In genomic region chr7:65955718-65956117, GRCh38 we compare ENCODE assay signal across 20 cellular contexts. TPM values are rescaled to one million over a fixed set of nuclear protein-coding genes. Genes with fewer than 3 reads are reported as not detected.
DNase-seq lines count a peak whose midpoint lies in the region; ATAC-seq, FAIRE-seq and TF ChIP-seq lines count a peak whose summit lies in the region.
"Had no signal": no experiment of that assay in that cellular context is flagged by ENCODE, and none has a peak within 500 bp of the region (broad histone marks: within the 10 kb centered on the region; RNA-seq: fewer than 3 reads in every experiment).

No MANE protein-coding gene starts in this region.

- 0 out of 2 replicates have a peak, but pooled peaks cover 2% of the 10 kb centered on the region for H4K20me1 ChIP-seq in HepG2 (ENCODE audit: insufficient read depth, low read length)

- whole genome bisulfite sequencing in HepG2 (ENCODE audit: low lambda C conversion rate) = 80% methylated on average over 4 of the region's 4 CpGs

- CTCF ChIA-PET in HepG2 (lab: Yijun Ruan, JAX; ENCODE audit: low intra/inter-chr PET ratio, low total read pairs) = no interaction called here

- POLR2A ChIA-PET in HepG2 (lab: Yijun Ruan, JAX) = no interaction called here

- no peaks in the 10 kb centered on the region for H3K9me3 Mint-ChIP-seq in activated T-cell treated with anti-CD3 and anti-CD28 coated beads, Interleukin-2, amount 50 U/mL, for 72 hours
- H3K9me3 Mint-ChIP-seq in activated T-cell treated with anti-CD3 and anti-CD28 coated beads, Interleukin-2, amount 50 U/mL, for 24 hours = no peaks in the 10 kb centered on the region
- H3K9me3 Mint-ChIP-seq: CD4-positive, alpha-beta memory T cell; GM23338 had no signal

- peak overlapping the region; percentile 3 for H3K27ac Mint-ChIP-seq in activated T-cell treated with anti-CD3 and anti-CD28 coated beads, Interleukin-2, amount 50 U/mL, for 72 hours
- no peak overlapping the region for H3K27ac Mint-ChIP-seq in activated T-cell treated with anti-CD3 and anti-CD28 coated beads, Interleukin-2, amount 50 U/mL, for 24 hours
- H3K27ac Mint-ChIP-seq: B cell, GM23338 had no signal

- in situ Hi-C loops in HepG2 (cut with HindIII; ENCODE audit: extremely low pct_ligation_motif_present, low pct_unique_long_range_greater_than_20kb) = no loop called here

- no peak overlapping the region for H2AFZ ChIP-seq in HepG2 (ENCODE audit: low read length)
- H2AFZ ChIP-seq: GM23338 had no signal

- H3K4me3 Mint-ChIP-seq in activated T-cell treated with anti-CD3 and anti-CD28 coated beads, Interleukin-2, amount 50 U/mL, for 72 hours = no peak overlapping the region
- no peak overlapping the region for H3K4me3 Mint-ChIP-seq in activated T-cell treated with anti-CD3 and anti-CD28 coated beads, Interleukin-2, amount 50 U/mL, for 24 hours
- H3K4me3 Mint-ChIP-seq: B cell; CD4-positive, alpha-beta memory T cell; GM23338 had no signal

- no peaks in the 10 kb centered on the region for H3K9me3 ChIP-seq in HepG2 (ENCODE audit: low read length)
- H3K9me3 ChIP-seq in subcutaneous abdominal adipose tissue (ENCODE audit: control insufficient read depth in 5 of 5, low read length in 5 of 5) = no peaks in the 10 kb centered on the region

- no peak for TF ChIP-seq RAD21 in HepG2 (CRISPR knock-in tag; IDR thresholded peaks at IDR 0.05)

- H3K27me3 Mint-ChIP-seq in activated T-cell treated with anti-CD3 and anti-CD28 coated beads, Interleukin-2, amount 50 U/mL, for 72 hours (ENCODE audit: low read depth) = no peaks in the 10 kb centered on the region
- no peaks in the 10 kb centered on the region for H3K27me3 Mint-ChIP-seq in activated T-cell treated with anti-CD3 and anti-CD28 coated beads, Interleukin-2, amount 50 U/mL, for 24 hours
- H3K27me3 Mint-ChIP-seq: B cell; CD4-positive, alpha-beta memory T cell had no signal

- no peak overlapping the region for H3K27ac ChIP-seq in HepG2 (ENCODE audit: extremely low read length, insufficient read depth, low read length)
- peak overlapping the region; percentile 25 for H3K27ac ChIP-seq in subcutaneous abdominal adipose tissue (ENCODE audit: low read depth, low read length)
- H3K27ac ChIP-seq: HL-60 had no signal

- H3K79me2 ChIP-seq in HepG2 (ENCODE audit: insufficient read depth, low read length) = no peaks in the 10 kb centered on the region

- TF ChIP-seq CTCF in HepG2 (CRISPR knock-in tag; IDR thresholded peaks at IDR 0.05) = no peak

- no peak overlapping the region for H3K4me3 ChIP-seq in HepG2 (replicated peaks in 1 of 3; ENCODE audit: insufficient read depth in 1 of 3, low read depth in 2 of 3, low read length in 3 of 3)
- H3K4me3 ChIP-seq in subcutaneous abdominal adipose tissue (ENCODE audit: low read depth in 1 of 5, low read length in 5 of 5) = no peak overlapping the region
- H3K4me3 ChIP-seq: GM23338 had no signal

- H3K4me1 Mint-ChIP-seq in activated T-cell treated with anti-CD3 and anti-CD28 coated beads, Interleukin-2, amount 50 U/mL, for 72 hours (ENCODE audit: low read depth) = no peaks in the 10 kb centered on the region
- no peaks in the 10 kb centered on the region for H3K4me1 Mint-ChIP-seq in activated T-cell treated with anti-CD3 and anti-CD28 coated beads, Interleukin-2, amount 50 U/mL, for 24 hours (ENCODE audit: low read depth)
- H3K4me1 Mint-ChIP-seq: B cell; CD4-positive, alpha-beta memory T cell; GM23338 had no signal

- FAIRE-seq in HepG2 (lab: Jason Lieb, UNC) = no peak
- FAIRE-seq: D721Med, GM12892 had no signal

- no peak overlapping the region for H3K4me2 ChIP-seq in HepG2 (ENCODE audit: low read depth, low read length)
- H3K4me2 ChIP-seq: GM23338 had no signal

- H3K27me3 ChIP-seq in HepG2 (ENCODE audit: control insufficient read depth in 1 of 2, insufficient read depth in 2 of 2, low read length in 2 of 2) (no peaks in the 10 kb centered on the region), subcutaneous abdominal adipose tissue (ENCODE audit: control insufficient read depth in 5 of 5, insufficient read depth in 4 of 5, low read length in 5 of 5) (no peaks in the 10 kb centered on the region)

- H3K4me1 ChIP-seq in HepG2 (ENCODE audit: insufficient read depth, low read length) (no peaks in the 10 kb centered on the region), subcutaneous abdominal adipose tissue (ENCODE audit: control insufficient read depth in 5 of 5, insufficient read depth in 5 of 5, low read length in 5 of 5) (peaks cover 0 to 19% (median 0%) of the 10 kb centered on the region in 5 donors)

- intact Hi-C loops in HepG2 (cut with micrococcal nuclease; ENCODE audit: unreplicated experiment) (no loop called here), sciatic nerve (cut with DNase I) (no loop called here), head of caudate nucleus (cut with DNase I) (no loop called here)

- no TSS peak for BruUV-seq in HepG2 (replicated peaks; lab: Mats Ljungman, UMichigan)

- H3K36me3 ChIP-seq in HepG2 (replicated peaks in 1 of 2; ENCODE audit: control insufficient read depth in 1 of 2, insufficient read depth in 2 of 2, low read length in 2 of 2) = peaks cover 8 to 42% of the 10 kb centered on the region in 2 experiments
- peaks cover 38 to 61% (median 56%) of the 10 kb centered on the region in 5 donors for H3K36me3 ChIP-seq in subcutaneous abdominal adipose tissue (ENCODE audit: control insufficient read depth in 5 of 5, insufficient read depth in 5 of 5, low read length in 5 of 5)

- ATAC-seq in activated T-cell treated with anti-CD3 and anti-CD28 coated beads, Interleukin-2, amount 50 U/mL, for 72 hours (replicated peaks in 1 of 2) = no peak
- ATAC-seq in HepG2 = no peak
- ATAC-seq in sciatic nerve = no peak
- ATAC-seq: GM23338 had no signal

- no peak for DNase-seq in activated T-cell treated with anti-CD3 and anti-CD28 coated beads, Interleukin-2, amount 50 U/mL, for 72 hours
- no peak for DNase-seq in activated T-cell treated with anti-CD3 and anti-CD28 coated beads, Interleukin-2, amount 50 U/mL, for 24 hours
- peak; percentile 6 for DNase-seq in ecto neural progenitor cell (ENCODE audit: low spot score)
- no peak for DNase-seq in HepG2 (ENCODE audit: low spot score)
- DNase-seq in sciatic nerve (ENCODE audit: low spot score) = no peak
- no peak for DNase-seq in head of caudate nucleus
- DNase-seq in retina = no peak
- DNase-seq: 8988T; C1 segment of cervical spinal cord; CD4-positive, alpha-beta memory T cell; COR-L47; DND-41; GDM1; H7 had no signal

- no peak overlapping the region for H3K9ac ChIP-seq in HepG2 (ENCODE audit: insufficient read depth, low read depth, low read length)
- H3K9ac ChIP-seq in subcutaneous abdominal adipose tissue (ENCODE audit: low read length in 5 of 5) = no peak overlapping the region

- TF ChIP-seq POLR2A in HepG2 (IDR thresholded peaks at IDR 0.05; ENCODE audit: insufficient read depth in 1 of 2, low read depth in 2 of 2, low read length in 2 of 2) = no peak

- TF ChIP-seq EP300 in HepG2 (IDR thresholded peaks at IDR 0.05; ENCODE audit: low read depth in 2 of 2, low read length in 2 of 2) (no peak), HepG2 (CRISPR knock-in tag; IDR thresholded peaks at IDR 0.05; ENCODE audit: borderline replicate concordance) (no peak)

- H3K36me3 Mint-ChIP-seq in activated T-cell treated with anti-CD3 and anti-CD28 coated beads, Interleukin-2, amount 50 U/mL, for 72 hours (ENCODE audit: insufficient read depth in 2 of 2) = no peaks in the 10 kb centered on the region
- peaks cover 81% of the 10 kb centered on the region for H3K36me3 Mint-ChIP-seq in activated T-cell treated with anti-CD3 and anti-CD28 coated beads, Interleukin-2, amount 50 U/mL, for 24 hours (ENCODE audit: low read depth)

TF ChIP-seq in HepG2, 621 proteins besides CTCF, POLR2A, EP300 and RAD21 (continues in another document):
- no peak for TF ChIP-seq TFDP2 (CRISPR knock-in tag; IDR thresholded peaks at IDR 0.05)
- no peak for TF ChIP-seq NR2C2 (CRISPR knock-in tag; IDR thresholded peaks at IDR 0.05; ENCODE audit: borderline replicate concordance)
- TF ChIP-seq MAFK (conservative IDR thresholded peaks at IDR 0.05 in 1 of 2, IDR thresholded peaks at IDR 0.05 in 1 of 2; ENCODE audit: low read length in 2 of 2) = peak; percentile 71 to 84
- no peak for TF ChIP-seq ZFX (CRISPR knock-in tag; IDR thresholded peaks at IDR 0.05; ENCODE audit: low read depth)
- TF ChIP-seq MIER2 (CRISPR knock-in tag; IDR thresholded peaks at IDR 0.05) = no peak

RNA-seq across cellular contexts. Expression of gene GUSB, which starts 26.3 kb away (rescaled TPM):
- 10 to 100 TPM; 51.7 to 52.9 TPM for total RNA-seq in activated T-cell treated with anti-CD3 and anti-CD28 coated beads, Interleukin-2, amount 50 U/mL, for 72 hours
- total RNA-seq in HepG2 (2016; rRNA removed; fragmentation: Illumina TruSeq; extraction: Trizol) (8.8 and 18.8 TPM in 2 replicates), sciatic nerve (46.6 TPM)
- total RNA-seq in HepG2 (2016; cell fraction: cytosol; rRNA removed; fragmentation: Illumina TruSeq; extraction: Trizol; ENCODE audit: low read depth) = 11.7 and 12.8 TPM in 2 replicates
- 7.4 and 20.2 TPM in 2 replicates for total RNA-seq in HepG2 (2016; cell fraction: insoluble cytoplasmic fraction; rRNA removed; fragmentation: Illumina TruSeq; extraction: Trizol)
- total RNA-seq in HepG2 (2016; cell fraction: membrane; rRNA removed; fragmentation: Illumina TruSeq; extraction: Trizol) = 9.2 and 10.8 TPM in 2 replicates
- total RNA-seq in HepG2 (2016; cell fraction: nucleus; rRNA removed; fragmentation: Illumina TruSeq; extraction: Trizol) = 26.0 and 31.3 TPM in 2 replicates
- 57.6 and 60.0 TPM in 2 replicates for polyA plus RNA-seq in HepG2 (2011; rRNA removed)
- 46.9 and 57.2 TPM in 2 replicates for polyA plus RNA-seq in HepG2 (2011; cell fraction: cytosol; rRNA removed)
- 214 and 218 TPM in 2 replicates for polyA plus RNA-seq in HepG2 (2011; cell fraction: nucleus; rRNA removed)
- 46.7 and 48.2 TPM in 2 replicates for polyA plus RNA-seq in HepG2 (2012)
- polyA plus RNA-seq in HepG2 (2016; cell fraction: cytosol; fragmentation: Illumina TruSeq; extraction: Trizol; ENCODE audit: low read depth) = 9.4 and 10.5 TPM in 2 replicates
- 14.4 and 16.6 TPM in 2 replicates for polyA plus RNA-seq in HepG2 (2016; cell fraction: insoluble cytoplasmic fraction; fragmentation: Illumina TruSeq; extraction: Trizol; ENCODE audit: low read depth)
- polyA plus RNA-seq in HepG2 (2016; cell fraction: membrane; fragmentation: Illumina TruSeq; extraction: Trizol; ENCODE audit: low read depth) = 10.4 and 12.2 TPM in 2 replicates
- polyA plus RNA-seq in HepG2 (2016; cell fraction: nucleus; fragmentation: Illumina TruSeq; extraction: Trizol; ENCODE audit: insufficient read depth, low read depth) = 88.4 and 99.7 TPM in 2 replicates
- polyA minus RNA-seq in HepG2 (2011; rRNA and poly(A)+ RNA removed; ENCODE audit: low replicate concordance) = 85.0 and 99.2 TPM in 2 replicates
- polyA minus RNA-seq in HepG2 (2011; cell fraction: cytosol; rRNA and poly(A)+ RNA removed) = 18.2 and 24.4 TPM in 2 replicates
- 23.9 and 27.4 TPM in 2 replicates for polyA minus RNA-seq in HepG2 (2011; cell fraction: nucleus; rRNA and poly(A)+ RNA removed)
